In genomic region chr2:227106845-227107759, GRCh38 we compare ENCODE assay signal across 10 cellular contexts. TPM values are rescaled to one million over a fixed set of nuclear protein-coding genes. Genes with fewer than 3 reads are reported as not detected.
DNase-seq lines count a peak whose midpoint lies in the region; ATAC-seq, FAIRE-seq and TF ChIP-seq lines count a peak whose summit lies in the region.
"Had no signal": no experiment of that assay in that cellular context is flagged by ENCODE, and none has a peak within 500 bp of the region (broad histone marks: within the 10 kb centered on the region; RNA-seq: fewer than 3 reads in every experiment).

No MANE protein-coding gene starts in this region.

- H3K4me2 ChIP-seq in Karpas-422 (ENCODE audit: low read depth, low read length, poor library complexity, severe bottlenecking) = no peak overlapping the region

- no peaks in the 10 kb centered on the region for H4K20me1 ChIP-seq in Karpas-422 (ENCODE audit: insufficient read depth, low read depth, low read length)

- H3K27me3 ChIP-seq in Karpas-422 (ENCODE audit: low read length) (no peaks in the 10 kb centered on the region), brain microvascular endothelial cell (replicated peaks) (no peaks in the 10 kb centered on the region)

- no peaks in the 10 kb centered on the region for H3K9me2 ChIP-seq in Karpas-422 (replicated peaks; ENCODE audit: insufficient read depth, low read length)

- DNase-seq in Caki2 (ENCODE audit: low read depth) (peak; percentile 29), GM20000 (ENCODE audit: low spot score) (peak; percentile 22), Karpas-422 (peak; percentile 80), RWPE1 (ENCODE audit: low spot score) (peak; percentile 38), brain microvascular endothelial cell (peak; percentile 63)
- DNase-seq in stimulated activated CD4-positive, alpha-beta T cell treated with anti-CD3 and anti-CD28 coated beads, TNF-alpha, amount 100 ng/mL, for 48 hours (ENCODE audit: low read depth in 3 of 3) = peak; percentile 9 to 30 (median 16)

- H3K9me3 ChIP-seq in Karpas-422 (ENCODE audit: low read length) = no peaks in the 10 kb centered on the region

- CTCF ChIA-PET in RWPE1 (lab: Yijun Ruan, JAX) = interaction anchor here (0.6 to 0.7 kb wide), 5 partner anchors 56 to 1440 kb away, joined by 3 to 6 read pairs (median 3); no protein-coding TSS in a partner anchor

- in situ Hi-C loops in Caki2 (cut with HindIII; ENCODE audit: low pct_unique_long_range_greater_than_20kb, low sequenced_read_pairs) = no loop called here
- in situ Hi-C loops in brain microvascular endothelial cell (cut with HindIII; ENCODE audit: low pct_ligation_motif_present, low sequenced_read_pairs) = no loop called here

- H3K4me3 ChIP-seq in Karpas-422 (ENCODE audit: low read length) (no peak overlapping the region), brain microvascular endothelial cell (ENCODE audit: low read depth, low read length) (no peak overlapping the region)
- H3K4me3 ChIP-seq: skin epidermis had no signal

- no peaks in the 10 kb centered on the region for H3K4me1 ChIP-seq in Karpas-422 (ENCODE audit: low read length)

- H3K36me3 ChIP-seq in Karpas-422 (ENCODE audit: insufficient read depth, low read length) (no peaks in the 10 kb centered on the region), brain microvascular endothelial cell (replicated peaks) (no peaks in the 10 kb centered on the region)

- no peaks in the 10 kb centered on the region for H3K79me2 ChIP-seq in Karpas-422 (ENCODE audit: low read length)

- TF ChIP-seq CTCF in GM20000 (IDR thresholded peaks at IDR 0.05; ENCODE audit: extremely low read depth, missing control alignments) (peak; percentile 62), RWPE1 (conservative IDR thresholded peaks at IDR 0.05; ENCODE audit: low read depth) (peak; percentile 82), brain microvascular endothelial cell (IDR thresholded peaks at IDR 0.05; ENCODE audit: low read depth, low read length, missing control alignments) (peak; percentile 91)

- POLR2A ChIA-PET in RWPE1 (lab: Yijun Ruan, JAX; ENCODE audit: low non-redundant PET) = no interaction called here

- H3K27ac ChIP-seq in Karpas-422 (ENCODE audit: low read length) (no peak overlapping the region), RWPE1 (no peak overlapping the region), brain microvascular endothelial cell (no peak overlapping the region)
- H3K27ac ChIP-seq: skin epidermis had no signal

- FAIRE-seq in islet of Langerhans (lab: Jason Lieb, UNC) = peak; percentile 82

- no peak for ATAC-seq in GM18907 (IDR thresholded peaks at IDR 0.05; ENCODE audit: unreplicated experiment)
- ATAC-seq: T-cell had no signal

- H3K9ac ChIP-seq in Karpas-422 (ENCODE audit: low read length) = no peak overlapping the region

- H2AFZ ChIP-seq in Karpas-422 (ENCODE audit: low read length) = no peak overlapping the region

RNA-seq across cellular contexts. Expression of gene COL4A4, which starts 56.9 kb away (rescaled TPM):
- 3.3 and 6.3 TPM in 2 replicates for total RNA-seq in Caki2 (2014; rRNA removed; shearing (Covaris generic); ENCODE audit: low replicate concordance)
- 0.41 and 0.72 TPM in 2 replicates for total RNA-seq in Karpas-422 (2014; rRNA removed; shearing (Covaris generic); ENCODE audit: low replicate concordance)

RNA-seq across cellular contexts. Expression of gene COL4A3, which starts 57.3 kb away (rescaled TPM):
- total RNA-seq in Caki2 (2014; rRNA removed; shearing (Covaris generic); ENCODE audit: low replicate concordance) = 3.4 and 3.9 TPM in 2 replicates
- total RNA-seq in Karpas-422 (2014; rRNA removed; shearing (Covaris generic); ENCODE audit: low replicate concordance) = 0.04 and 0.60 TPM in 2 replicates

Comparison
In these comparisons a context has a peak if more than half of its experiments do, and no peak if none do; other contexts are left out.
1. DNase-seq: peak in every context shown above with its lines; median percentile 80 in Karpas-422; 63 in brain microvascular endothelial cell; 38 in RWPE1; 29 in Caki2; 22 in GM20000; 16 in stimulated activated CD4-positive, alpha-beta T cell treated with anti-CD3 and anti-CD28 coated beads, TNF-alpha, amount 100 ng/mL, for 48 hours.